2 cellular contexts compared by ENCODE assay signal in the genomic region with DNA sequence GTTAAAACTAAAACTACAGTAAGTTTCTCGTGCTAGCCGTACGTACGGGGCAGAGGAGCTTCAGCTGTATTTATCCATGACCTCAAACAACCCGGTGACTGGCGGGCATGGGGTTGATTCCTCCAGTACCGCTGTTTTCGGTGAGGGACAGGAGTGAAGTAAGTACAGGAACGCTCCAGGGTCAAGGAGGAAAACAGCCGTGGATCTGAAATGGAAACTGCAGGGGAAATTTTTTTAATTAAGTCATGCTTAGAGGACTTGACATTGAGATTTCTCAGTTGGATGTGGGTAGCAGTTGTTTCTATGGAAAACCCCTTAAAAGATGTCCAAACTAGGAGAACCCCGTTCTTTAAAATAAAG.
A peak's percentile ranks its signal among the peaks of the same experiment; 100 is the strongest.
TF ChIP-seq lines count a peak whose summit lies in the region.

No MANE protein-coding gene starts in this region.

TF ChIP-seq in K562, 482 proteins besides CTCF, POLR2A, EP300 and RAD21:
- TF ChIP-seq, protein P1, sequence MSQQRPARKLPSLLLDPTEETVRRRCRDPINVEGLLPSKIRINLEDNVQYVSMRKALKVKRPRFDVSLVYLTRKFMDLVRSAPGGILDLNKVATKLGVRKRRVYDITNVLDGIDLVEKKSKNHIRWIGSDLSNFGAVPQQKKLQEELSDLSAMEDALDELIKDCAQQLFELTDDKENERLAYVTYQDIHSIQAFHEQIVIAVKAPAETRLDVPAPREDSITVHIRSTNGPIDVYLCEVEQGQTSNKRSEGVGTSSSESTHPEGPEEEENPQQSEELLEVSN (IDR thresholded peaks at IDR 0.05; ENCODE audit: borderline replicate concordance in 1 of 2, extremely low read depth in 1 of 2, insufficient read depth in 1 of 2, insufficient read length in 1 of 2, low read depth in 1 of 2, low read length in 1 of 2, poor library complexity in 1 of 2, severe bottlenecking in 1 of 2), result peak in 1 of 2 experiments; percentile 6
- TF ChIP-seq PHB2 (IDR thresholded peaks at IDR 0.05; ENCODE audit: low read depth), result no peak
- TF ChIP-seq, protein P2, sequence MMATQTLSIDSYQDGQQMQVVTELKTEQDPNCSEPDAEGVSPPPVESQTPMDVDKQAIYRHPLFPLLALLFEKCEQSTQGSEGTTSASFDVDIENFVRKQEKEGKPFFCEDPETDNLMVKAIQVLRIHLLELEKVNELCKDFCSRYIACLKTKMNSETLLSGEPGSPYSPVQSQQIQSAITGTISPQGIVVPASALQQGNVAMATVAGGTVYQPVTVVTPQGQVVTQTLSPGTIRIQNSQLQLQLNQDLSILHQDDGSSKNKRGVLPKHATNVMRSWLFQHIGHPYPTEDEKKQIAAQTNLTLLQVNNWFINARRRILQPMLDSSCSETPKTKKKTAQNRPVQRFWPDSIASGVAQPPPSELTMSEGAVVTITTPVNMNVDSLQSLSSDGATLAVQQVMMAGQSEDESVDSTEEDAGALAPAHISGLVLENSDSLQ (IDR thresholded peaks at IDR 0.05), result peak; percentile 58
- peak; percentile 11 for TF ChIP-seq HNRNPLL (IDR thresholded peaks at IDR 0.05; ENCODE audit: low read depth, low read length, poor library complexity, severe bottlenecking)
- TF ChIP-seq ZNF354B (CRISPR knock-in tag; IDR thresholded peaks at IDR 0.05), result no peak
- TF ChIP-seq HCFC1 (IDR thresholded peaks at IDR 0.05; ENCODE audit: low read depth, low read length), result no peak
- TF ChIP-seq, protein P3, sequence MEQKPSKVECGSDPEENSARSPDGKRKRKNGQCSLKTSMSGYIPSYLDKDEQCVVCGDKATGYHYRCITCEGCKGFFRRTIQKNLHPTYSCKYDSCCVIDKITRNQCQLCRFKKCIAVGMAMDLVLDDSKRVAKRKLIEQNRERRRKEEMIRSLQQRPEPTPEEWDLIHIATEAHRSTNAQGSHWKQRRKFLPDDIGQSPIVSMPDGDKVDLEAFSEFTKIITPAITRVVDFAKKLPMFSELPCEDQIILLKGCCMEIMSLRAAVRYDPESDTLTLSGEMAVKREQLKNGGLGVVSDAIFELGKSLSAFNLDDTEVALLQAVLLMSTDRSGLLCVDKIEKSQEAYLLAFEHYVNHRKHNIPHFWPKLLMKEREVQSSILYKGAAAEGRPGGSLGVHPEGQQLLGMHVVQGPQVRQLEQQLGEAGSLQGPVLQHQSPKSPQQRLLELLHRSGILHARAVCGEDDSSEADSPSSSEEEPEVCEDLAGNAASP (IDR thresholded peaks at IDR 0.05), result peak; percentile 73; the same call in 1 of the 2 replicates
- peak; percentile 58 to 60 for TF ChIP-seq NRF1 (conservative IDR thresholded peaks at IDR 0.05 in 1 of 2, IDR thresholded peaks at IDR 0.05 in 1 of 2)
- TF ChIP-seq NCOA2 (IDR thresholded peaks at IDR 0.05; ENCODE audit: partially characterized antibody in 2 of 2), result no peak
- TF ChIP-seq ZNF12 (CRISPR knock-in tag; IDR thresholded peaks at IDR 0.05), result peak; percentile 99
- peak in 1 of 2 experiments; percentile 22; a peak in 1 of 4 replicates for TF ChIP-seq TBL1XR1 (IDR thresholded peaks at IDR 0.05; ENCODE audit: low read length in 2 of 2)
- TF ChIP-seq, protein P4, sequence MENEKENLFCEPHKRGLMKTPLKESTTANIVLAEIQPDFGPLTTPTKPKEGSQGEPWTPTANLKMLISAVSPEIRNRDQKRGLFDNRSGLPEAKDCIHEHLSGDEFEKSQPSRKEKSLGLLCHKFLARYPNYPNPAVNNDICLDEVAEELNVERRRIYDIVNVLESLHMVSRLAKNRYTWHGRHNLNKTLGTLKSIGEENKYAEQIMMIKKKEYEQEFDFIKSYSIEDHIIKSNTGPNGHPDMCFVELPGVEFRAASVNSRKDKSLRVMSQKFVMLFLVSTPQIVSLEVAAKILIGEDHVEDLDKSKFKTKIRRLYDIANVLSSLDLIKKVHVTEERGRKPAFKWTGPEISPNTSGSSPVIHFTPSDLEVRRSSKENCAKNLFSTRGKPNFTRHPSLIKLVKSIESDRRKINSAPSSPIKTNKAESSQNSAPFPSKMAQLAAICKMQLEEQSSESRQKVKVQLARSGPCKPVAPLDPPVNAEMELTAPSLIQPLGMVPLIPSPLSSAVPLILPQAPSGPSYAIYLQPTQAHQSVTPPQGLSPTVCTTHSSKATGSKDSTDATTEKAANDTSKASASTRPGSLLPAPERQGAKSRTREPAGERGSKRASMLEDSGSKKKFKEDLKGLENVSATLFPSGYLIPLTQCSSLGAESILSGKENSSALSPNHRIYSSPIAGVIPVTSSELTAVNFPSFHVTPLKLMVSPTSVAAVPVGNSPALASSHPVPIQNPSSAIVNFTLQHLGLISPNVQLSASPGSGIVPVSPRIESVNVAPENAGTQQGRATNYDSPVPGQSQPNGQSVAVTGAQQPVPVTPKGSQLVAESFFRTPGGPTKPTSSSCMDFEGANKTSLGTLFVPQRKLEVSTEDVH (IDR thresholded peaks at IDR 0.05; ENCODE audit: low read depth, partially characterized antibody), result no peak

TF ChIP-seq in liver, 16 proteins besides CTCF, POLR2A, EP300 and RAD21 (continued from another document):
- TF ChIP-seq, protein P5, sequence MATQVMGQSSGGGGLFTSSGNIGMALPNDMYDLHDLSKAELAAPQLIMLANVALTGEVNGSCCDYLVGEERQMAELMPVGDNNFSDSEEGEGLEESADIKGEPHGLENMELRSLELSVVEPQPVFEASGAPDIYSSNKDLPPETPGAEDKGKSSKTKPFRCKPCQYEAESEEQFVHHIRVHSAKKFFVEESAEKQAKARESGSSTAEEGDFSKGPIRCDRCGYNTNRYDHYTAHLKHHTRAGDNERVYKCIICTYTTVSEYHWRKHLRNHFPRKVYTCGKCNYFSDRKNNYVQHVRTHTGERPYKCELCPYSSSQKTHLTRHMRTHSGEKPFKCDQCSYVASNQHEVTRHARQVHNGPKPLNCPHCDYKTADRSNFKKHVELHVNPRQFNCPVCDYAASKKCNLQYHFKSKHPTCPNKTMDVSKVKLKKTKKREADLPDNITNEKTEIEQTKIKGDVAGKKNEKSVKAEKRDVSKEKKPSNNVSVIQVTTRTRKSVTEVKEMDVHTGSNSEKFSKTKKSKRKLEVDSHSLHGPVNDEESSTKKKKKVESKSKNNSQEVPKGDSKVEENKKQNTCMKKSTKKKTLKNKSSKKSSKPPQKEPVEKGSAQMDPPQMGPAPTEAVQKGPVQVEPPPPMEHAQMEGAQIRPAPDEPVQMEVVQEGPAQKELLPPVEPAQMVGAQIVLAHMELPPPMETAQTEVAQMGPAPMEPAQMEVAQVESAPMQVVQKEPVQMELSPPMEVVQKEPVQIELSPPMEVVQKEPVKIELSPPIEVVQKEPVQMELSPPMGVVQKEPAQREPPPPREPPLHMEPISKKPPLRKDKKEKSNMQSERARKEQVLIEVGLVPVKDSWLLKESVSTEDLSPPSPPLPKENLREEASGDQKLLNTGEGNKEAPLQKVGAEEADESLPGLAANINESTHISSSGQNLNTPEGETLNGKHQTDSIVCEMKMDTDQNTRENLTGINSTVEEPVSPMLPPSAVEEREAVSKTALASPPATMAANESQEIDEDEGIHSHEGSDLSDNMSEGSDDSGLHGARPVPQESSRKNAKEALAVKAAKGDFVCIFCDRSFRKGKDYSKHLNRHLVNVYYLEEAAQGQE (IDR thresholded peaks at IDR 0.05), result no peak
- peak; percentile 45 to 73 for TF ChIP-seq RXRA (IDR thresholded peaks at IDR 0.05)
